In the genomic region with DNA sequence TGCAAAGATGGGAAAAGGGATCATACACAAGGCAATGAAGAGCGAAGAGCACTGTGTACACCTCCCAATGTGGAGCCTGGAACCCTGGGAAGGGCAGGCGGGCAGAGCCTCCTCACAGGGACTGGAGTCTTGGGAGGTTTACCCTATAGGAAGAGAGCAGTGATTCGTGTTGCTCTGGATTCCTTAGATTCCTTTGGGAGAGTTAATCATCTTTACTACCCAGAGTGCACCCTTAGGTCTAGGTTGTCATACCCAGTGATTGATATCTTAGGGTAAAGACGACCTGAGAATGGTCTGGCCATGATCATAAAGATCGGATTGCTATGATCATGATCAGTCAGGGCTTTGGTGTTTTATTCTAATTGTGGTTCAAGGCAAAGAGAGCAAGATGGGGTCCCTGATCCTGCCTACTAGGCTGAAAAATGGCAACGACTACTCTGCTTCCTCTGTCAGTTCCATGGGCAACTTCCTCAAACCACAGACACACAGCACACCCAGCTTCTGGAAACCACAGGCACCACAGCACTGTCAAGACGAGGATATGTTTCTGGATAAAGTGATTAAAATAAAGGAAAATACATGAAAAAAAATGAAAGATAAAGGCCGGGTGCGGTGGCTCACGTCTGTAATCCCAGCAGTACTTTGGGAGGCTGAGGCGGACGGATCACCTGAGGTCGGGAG, we compare ENCODE assay signal across 13 cellular contexts. TPM values are rescaled to one million over a fixed set of nuclear protein-coding genes. Genes with fewer than 3 reads are reported as not detected.
DNase-seq lines count a peak whose midpoint lies in the region; FAIRE-seq and TF ChIP-seq lines count a peak whose summit lies in the region.
"Had no signal": no experiment of that assay in that cellular context is flagged by ENCODE, and none has a peak within 500 bp of the region (broad histone marks: within the 10 kb centered on the region; RNA-seq: fewer than 3 reads in every experiment).

No MANE protein-coding gene starts in this region.

- H4K8ac ChIP-seq in trophoblast cell (ENCODE audit: low read depth, low read length), result peak overlapping the region; percentile 83

- H2BK12ac ChIP-seq in trophoblast cell (ENCODE audit: low read length), result peak overlapping the region; percentile 91

- peaks cover 5% of the 10 kb centered on the region for H3K79me1 ChIP-seq in trophoblast cell (ENCODE audit: low read length)

- FAIRE-seq in H54 (lab: Jason Lieb, UNC), result peak; percentile 91

- TF ChIP-seq POLR2A in H54 (IDR thresholded peaks at IDR 0.05; ENCODE audit: low read depth, low read length) (no peak), NB4 (IDR thresholded peaks at IDR 0.05; ENCODE audit: extremely low read depth, insufficient read length) (no peak), breast epithelium (IDR thresholded peaks at IDR 0.05) (no peak)

- H3K79me2 ChIP-seq in trophoblast cell (ENCODE audit: control insufficient read depth, insufficient read depth, low read length, poor library complexity), result no peaks in the 10 kb centered on the region

- peaks cover 0 to 5% of the 10 kb centered on the region in 2 donors for H3K4me1 ChIP-seq in breast epithelium
- H3K4me1 ChIP-seq in trophoblast cell (ENCODE audit: control insufficient read depth in 1 of 2, insufficient read depth in 2 of 2, low read length in 2 of 2), result peaks cover 6 to 8% of the 10 kb centered on the region in 2 experiments
- H3K4me1 ChIP-seq in right atrium auricular region, result no peaks in the 10 kb centered on the region
- H3K4me1 ChIP-seq: heart right ventricle, transverse colon had no signal

- H3K4me3 ChIP-seq in NB4 (ENCODE audit: low read depth, low read length), result no peak overlapping the region
- H3K4me3 ChIP-seq in breast epithelium, result no peak overlapping the region
- H3K4me3 ChIP-seq in trophoblast cell (ENCODE audit: low read depth, low read length), result no peak overlapping the region
- no peak overlapping the region for H3K4me3 ChIP-seq in right atrium auricular region
- H3K4me3 ChIP-seq: heart right ventricle, transverse colon had no signal

- H3K18ac ChIP-seq in trophoblast cell (ENCODE audit: low read length), result peak overlapping the region; percentile 86

- H3K23ac ChIP-seq in trophoblast cell (ENCODE audit: low read length), result no peak overlapping the region

- H3K27me3 ChIP-seq in breast epithelium (no peaks in the 10 kb centered on the region), trophoblast cell (ENCODE audit: insufficient read depth, low read length) (no peaks in the 10 kb centered on the region), right atrium auricular region (no peaks in the 10 kb centered on the region)
- H3K27me3 ChIP-seq: heart right ventricle, transverse colon had no signal

- H2BK5ac ChIP-seq in trophoblast cell (ENCODE audit: low read depth, low read length, poor library complexity), result peak overlapping the region; percentile 83

- no peak overlapping the region for H4K12ac ChIP-seq in trophoblast cell (ENCODE audit: low read depth, low read length)

- TF ChIP-seq CTCF in NB4 (IDR thresholded peaks at IDR 0.05; ENCODE audit: low read depth, low read length) (no peak), breast epithelium (IDR thresholded peaks at IDR 0.05) (no peak), right atrium auricular region (IDR thresholded peaks at IDR 0.05) (no peak)

- no peak overlapping the region for H2AFZ ChIP-seq in trophoblast cell (ENCODE audit: insufficient read depth, low read length, poor library complexity)

- peak overlapping the region; percentile 27 for H3K4me2 ChIP-seq in trophoblast cell (ENCODE audit: low read length)

- peak overlapping the region; percentile 48 for H3K14ac ChIP-seq in trophoblast cell (ENCODE audit: low read length)

- H3K4ac ChIP-seq in trophoblast cell (ENCODE audit: low read depth, low read length), result no peak overlapping the region

- H3K9me3 ChIP-seq in breast epithelium, result no peaks in the 10 kb centered on the region
- H3K9me3 ChIP-seq in trophoblast cell (ENCODE audit: insufficient read depth, low read depth, low read length), result no peaks in the 10 kb centered on the region
- no peaks in the 10 kb centered on the region for H3K9me3 ChIP-seq in right atrium auricular region
- H3K9me3 ChIP-seq: heart right ventricle, transverse colon had no signal

- H3K36me3 ChIP-seq in breast epithelium, result peaks cover 4% of the 10 kb centered on the region
- H3K36me3 ChIP-seq in trophoblast cell (ENCODE audit: control insufficient read depth in 1 of 2, insufficient read depth in 2 of 2, low read length in 2 of 2), result peaks cover 14 to 18% of the 10 kb centered on the region in 2 experiments
- H3K36me3 ChIP-seq in right atrium auricular region, result peaks cover 67% of the 10 kb centered on the region

- no CpG with 5 or more reads among the region's 13 CpGs for WGBS in trophoblast cell (ENCODE audit: extremely low coverage, insufficient coverage, insufficient read length)

- H4K91ac ChIP-seq in trophoblast cell (ENCODE audit: low read depth, low read length), result peak overlapping the region; percentile 78

- H3K27ac ChIP-seq in breast epithelium (peak overlapping the region; percentile 64 to 70), trophoblast cell (ENCODE audit: low read depth, low read length) (peak overlapping the region; percentile 92), right atrium auricular region (no peak overlapping the region)
- H3K27ac ChIP-seq: heart right ventricle, transverse colon had no signal

- H2BK120ac ChIP-seq in trophoblast cell (ENCODE audit: insufficient read depth, low read length, poor library complexity), result peak overlapping the region; percentile 83

- H3K9ac ChIP-seq in trophoblast cell (ENCODE audit: low read length), result no peak overlapping the region

- intact Hi-C loops in breast epithelium (cut with DNase I; ENCODE audit: low total_unique reads), result no loop called here

- peak; percentile 50 for DNase-seq in H54 (ENCODE audit: insufficient read length, low spot score)
- peak; percentile 25 for DNase-seq in NB4 (ENCODE audit: low read depth)
- no peak for DNase-seq in breast epithelium (ENCODE audit: low spot score in 2 of 2)
- peak; percentile 51 to 87 for DNase-seq in trophoblast cell
- no peak for DNase-seq in GM03348 (ENCODE audit: low spot score)
- no peak for DNase-seq in right atrium auricular region (ENCODE audit: low spot score)
- no peak for DNase-seq in DMS53 treated with DMSO at 0.1 percent for 48 hours (lab: John Stamatoyannopoulos, UW; ENCODE audit: unreplicated experiment)
- DNase-seq: activated CD4-positive, alpha-beta T cell treated with anti-CD3 and anti-CD28 coated beads for 48 hours; heart right ventricle; midbrain; retina; RPMI8226; transverse colon had no signal

- no peak overlapping the region for H2AK5ac ChIP-seq in trophoblast cell (ENCODE audit: low read length)

RNA-seq across cellular contexts. Expression of a gene that starts 20.4 kb away (rescaled TPM):
- 1 to 10 TPM in 2 of 3 donors, under 1 TPM in 1; 0.33 to 2.1 (median 1.8) TPM for total RNA-seq in breast epithelium
- polyA plus RNA-seq in trophoblast cell (2013), result 3.0 and 3.5 TPM in 2 replicates
- 1 to 10 TPM in 1 of 2 donors, under 1 TPM in 1; 0.79 to 9.6 TPM for total RNA-seq in right atrium auricular region

RNA-seq across cellular contexts. Expression of a gene that starts 38.9 kb away (rescaled TPM):
- total RNA-seq in breast epithelium, result 10 to 100 TPM; 48.0 to 53.6 (median 50.5) TPM
- 54.4 and 56.6 TPM in 2 replicates for polyA plus RNA-seq in trophoblast cell (2013)
- 10 to 100 TPM; 34.1 to 58.3 TPM for total RNA-seq in right atrium auricular region

Comparison
In these comparisons a context has a peak if more than half of its experiments do, and no peak if none do; other contexts are left out.
1. DNase-seq: peak in H54 (single experiment), NB4 (single experiment) and trophoblast cell (2 of 2); none in breast epithelium (0 of 2), GM03348 (single experiment), right atrium auricular region (single experiment) and DMS53 treated with DMSO at 0.1 percent for 48 hours (single experiment).
2. H3K27ac ChIP-seq: peak in breast epithelium (2 of 2) and trophoblast cell (single experiment); none in right atrium auricular region (0 of 2).